9 cellular contexts compared by ENCODE assay signal in genomic region chr19:40221858-40222619, GRCh38. TPM values are rescaled to one million over a fixed set of nuclear protein-coding genes. Genes with fewer than 3 reads are reported as not detected.
DNase-seq lines count a peak whose midpoint lies in the region; ATAC-seq and TF ChIP-seq lines count a peak whose summit lies in the region.
"Had no signal": no experiment of that assay in that cellular context is flagged by ENCODE, and none has a peak within 500 bp of the region (broad histone marks: within the 10 kb centered on the region; RNA-seq: fewer than 3 reads in every experiment).

No MANE protein-coding gene starts in this region.

- CTCF ChIA-PET in T-cell (lab: Charles Lee), result interaction anchor here in 1 of 2 donors (0.6 kb wide), 1 partner anchor 796 kb away, joined by 5 read pairs; no protein-coding TSS in a partner anchor

- DNase-seq in GM13977 (ENCODE audit: low spot score) (peak; percentile 98), NCI-H1694 treated with DMSO at 0.1 percent for 48 hours (lab: John Stamatoyannopoulos, UW) (peak; percentile 86), T-cell (peak; percentile 54 to 81 (median 72)), cardiac muscle cell (ENCODE audit: low read depth in 1 of 2, low spot score in 1 of 2) (peak; percentile 86 to 93), pulmonary artery endothelial cell (ENCODE audit: low read depth, low spot score) (peak; percentile 76), aorta (peak; percentile 85 to 89)
- DNase-seq in activated naive CD8-positive, alpha-beta T cell treated with anti-CD3 and anti-CD28 coated beads, Interleukin-2, amount 50 U/mL, for 16 hours (ENCODE audit: low read depth, low spot score), result peak; percentile 55

- no peaks in the 10 kb centered on the region for H3K36me3 ChIP-seq in cardiac muscle cell
- no peaks in the 10 kb centered on the region for H3K36me3 ChIP-seq in aorta (ENCODE audit: control insufficient read depth in 1 of 2, insufficient read depth in 2 of 2, low read length in 1 of 2)

- 56 to 57% methylated on average over 40 to 41 of the region's 41 CpGs for WGBS in aorta, 2 donors

- POLR2A ChIA-PET in T-cell (lab: Charles Lee), result no interaction called here

- H3K4me1 ChIP-seq in cardiac muscle cell (ENCODE audit: low read depth) (no peaks in the 10 kb centered on the region), aorta (ENCODE audit: control insufficient read depth in 1 of 2, insufficient read depth in 2 of 2, low read length in 2 of 2) (no peaks in the 10 kb centered on the region)

- H3K9me3 ChIP-seq in cardiac muscle cell (ENCODE audit: low read depth), result no peaks in the 10 kb centered on the region
- H3K9me3 ChIP-seq in aorta (ENCODE audit: control insufficient read depth, low read length), result no peaks in the 10 kb centered on the region

- peak overlapping the region in 1 of 2 donors; percentile 80 for H3K27ac Mint-ChIP-seq in T-cell

- ATAC-seq in T-cell (replicated peaks in 1 of 4) (peak; percentile 79 to 83 (median 82)), aorta (ENCODE audit: low FRiP score) (peak; percentile 87), GM19455 (IDR thresholded peaks at IDR 0.05; ENCODE audit: unreplicated experiment) (no peak)

- TF ChIP-seq CTCF in GM13977 (IDR thresholded peaks at IDR 0.05; ENCODE audit: extremely low read depth, insufficient read depth, missing control alignments), result peak; percentile 59
- peak; percentile 85 for TF ChIP-seq CTCF in cardiac muscle cell (IDR thresholded peaks at IDR 0.05; ENCODE audit: low read depth, low read length)

- no peak overlapping the region for H3K27ac ChIP-seq in cardiac muscle cell
- H3K27ac ChIP-seq in aorta (ENCODE audit: low read depth in 1 of 2, low read length in 2 of 2), result no peak overlapping the region

- H3K4me1 Mint-ChIP-seq in T-cell, result peaks cover 15 to 27% (median 24%) of the 10 kb centered on the region in 3 donors

- in situ Hi-C loops in GM13977 (cut with MboI; ENCODE audit: low pct_unique_long_range_greater_than_20kb, low sequenced_read_pairs, unreplicated experiment), result no loop called here

- H3K9me3 Mint-ChIP-seq in T-cell, result peaks cover 0 to 4% (median 0%) of the 10 kb centered on the region in 3 donors

- intact Hi-C loops in aorta (cut with DNase I), result loop anchor here (1.0 to 2.0 kb wide), 2 partner anchors 83 kb away; no protein-coding TSS in a partner anchor

- H3K36me3 Mint-ChIP-seq in T-cell, result peaks cover 5% of the 10 kb centered on the region

- peaks cover 62% of the 10 kb centered on the region for H3K27me3 ChIP-seq in cardiac muscle cell
- H3K27me3 ChIP-seq in aorta (ENCODE audit: control insufficient read depth in 1 of 2, insufficient read depth in 2 of 2, low read length in 1 of 2), result no peaks in the 10 kb centered on the region

- H3K4me3 Mint-ChIP-seq in T-cell, result peak overlapping the region in 1 of 3 donors; percentile 59

- H3K27me3 Mint-ChIP-seq in T-cell, result peaks cover 54 to 70% of the 10 kb centered on the region in 2 donors

- H3K4me3 ChIP-seq in cardiac muscle cell (no peak overlapping the region), aorta (ENCODE audit: low read length in 2 of 2) (no peak overlapping the region)

RNA-seq across cellular contexts. Expression of gene TTC9B, which starts 3.9 kb away (rescaled TPM):
- total RNA-seq in T-cell (not detected), cardiac muscle cell (not detected in 2 replicates), pulmonary artery endothelial cell (not detected in 2 replicates), aorta (not detected)
- polyA plus RNA-seq in cardiac muscle cell (0.13 and 0.20 TPM in 2 replicates), aorta (under 1 TPM in 1 of 2 donors, not detected in 1; 0.26 TPM)
- total RNA-seq: subcutaneous adipose tissue had no signal

RNA-seq across cellular contexts. Expression of gene CCNP, which starts 4.5 kb away (rescaled TPM):
- total RNA-seq in T-cell, result 1 to 10 TPM in 4 of 5 donors, under 1 TPM in 1; 0.82 to 2.3 (median 1.2) TPM
- total RNA-seq in cardiac muscle cell, result 0.21 TPM in 1 of 2 replicates, not detected in the other
- 0.31 TPM in 1 of 2 replicates, not detected in the other for polyA plus RNA-seq in cardiac muscle cell
- total RNA-seq in pulmonary artery endothelial cell, result 0.07 TPM in 1 of 2 replicates, not detected in the other
- under 1 TPM; 0.42 to 0.81 TPM for total RNA-seq in aorta
- under 1 TPM; 0.31 to 0.50 TPM for polyA plus RNA-seq in aorta

RNA-seq across cellular contexts. Expression of gene MAP3K10, which starts 30.8 kb away (rescaled TPM):
- 10 to 100 TPM; 20.9 to 39.6 (median 33.0) TPM for total RNA-seq in T-cell
- 19.8 and 30.5 TPM in 2 replicates for total RNA-seq in cardiac muscle cell
- polyA plus RNA-seq in cardiac muscle cell, result 8.9 and 10.0 TPM in 2 replicates
- 5.5 and 7.0 TPM in 2 replicates for total RNA-seq in pulmonary artery endothelial cell
- 10 to 100 TPM; 21.1 to 28.8 TPM for total RNA-seq in aorta
- polyA plus RNA-seq in aorta, result 10 to 100 TPM in 1 of 2 donors, 1 to 10 TPM in 1; 7.0 to 19.9 TPM
